Comparison of ENCODE assay signal across 18 cellular contexts in the genomic region with DNA sequence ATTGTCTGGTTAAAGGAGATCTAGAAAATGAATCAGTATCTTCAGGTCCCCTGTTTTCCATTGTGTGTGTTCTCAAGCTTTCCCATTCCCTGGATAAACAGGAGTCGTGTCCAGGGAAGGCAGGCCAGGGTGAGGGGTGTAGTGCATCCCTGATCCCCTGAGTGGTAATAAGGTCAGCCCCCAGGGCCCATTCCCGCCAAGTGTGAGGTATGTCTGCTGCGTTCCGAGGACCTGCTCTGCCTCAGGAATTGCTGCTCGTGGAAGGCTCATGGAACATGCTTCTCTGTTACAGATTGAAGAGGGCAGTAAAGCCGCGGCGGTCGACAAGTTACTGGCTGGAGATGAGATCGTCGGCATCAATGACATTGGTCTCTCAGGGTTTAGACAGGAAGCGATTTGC.
DNase-seq lines count a peak whose midpoint lies in the region; ATAC-seq, FAIRE-seq and TF ChIP-seq lines count a peak whose summit lies in the region.
"Had no signal": no experiment of that assay in that cellular context is flagged by ENCODE, and none has a peak within 500 bp of the region (broad histone marks: within the 10 kb centered on the region; RNA-seq: fewer than 3 reads in every experiment).

No MANE protein-coding gene starts in this region.

- no peak overlapping the region for H4K5ac ChIP-seq in IMR-90 (ENCODE audit: low read depth, low read length)

- no peaks in the 10 kb centered on the region for H3K9me3 ChIP-seq in BLaER1 treated with 17β-estradiol and CSF1 and Interleukin-3, amounts not matched to agents 10 nM and 100 nM (replicated peaks in 1 of 11)
- H3K9me3 ChIP-seq in IMR-90 (ENCODE audit: control insufficient read depth, insufficient read depth, low read length) (no peaks in the 10 kb centered on the region), astrocyte (ENCODE audit: insufficient read depth, low read depth, low read length) (no peaks in the 10 kb centered on the region), mesenchymal stem cell (ENCODE audit: control insufficient read depth, low read length) (peaks cover 2% of the 10 kb centered on the region), right cardiac atrium (ENCODE audit: control insufficient read depth, low read length) (no peaks in the 10 kb centered on the region)
- H3K9me3 ChIP-seq: BE2C, Caco-2 had no signal

- TF ChIP-seq CTCF in IMR-90 (conservative IDR thresholded peaks at IDR 0.05; ENCODE audit: low read depth, low read length) = no peak
- TF ChIP-seq CTCF in astrocyte (IDR thresholded peaks at IDR 0.05; ENCODE audit: insufficient read depth, low read depth, low read length) = no peak
- TF ChIP-seq CTCF in foreskin fibroblast (IDR thresholded peaks at IDR 0.05; ENCODE audit: low read depth, low read length) = no peak

- peak; percentile 26 for FAIRE-seq in astrocyte (lab: Jason Lieb, UNC)

- in situ Hi-C loops in IMR-90 (cut with MboI; ENCODE audit: low sequenced_read_pairs) = no loop called here

- no peak overlapping the region for H3K27ac Mint-ChIP-seq in astrocyte (ENCODE audit: unreplicated experiment)
- H3K27ac Mint-ChIP-seq: CD4-positive, CD25-positive, alpha-beta regulatory T cell; CD8-positive, alpha-beta T cell had no signal

- no peak overlapping the region for H2BK120ac ChIP-seq in IMR-90 (ENCODE audit: low read depth, low read length)
- H2BK120ac ChIP-seq in mesenchymal stem cell (ENCODE audit: low read depth, low read length) = no peak overlapping the region

- H3K14ac ChIP-seq in IMR-90 (replicated peaks; ENCODE audit: low read depth, low read length) (no peak overlapping the region), mesenchymal stem cell (ENCODE audit: low read length in 2 of 2) (no peak overlapping the region)

- no peak overlapping the region for H2BK5ac ChIP-seq in IMR-90 (ENCODE audit: low read depth, low read length, poor library complexity, severe bottlenecking)
- H2BK5ac ChIP-seq in mesenchymal stem cell (ENCODE audit: low read depth, low read length, poor library complexity, severe bottlenecking) = no peak overlapping the region

- POLR2A ChIA-PET in IMR-90 (lab: Charles Lee; ENCODE audit: unreplicated experiment) = no interaction called here

- no peak for TF ChIP-seq POLR2A in IMR-90 (IDR thresholded peaks at IDR 0.05; ENCODE audit: low read depth, low read length)

- intact Hi-C loops in IMR-90 (cut with micrococcal nuclease) (loop anchor here (5.0 kb wide), 1 partner anchor 86 kb away; the partner anchor contains the start of gene SHROOM2), posterior vena cava (cut with DNase I) (no loop called here), right cardiac atrium (cut with DNase I) (no loop called here)

- 93% methylated on average over 3 of the region's 12 CpGs; no CpG with 5 or more reads in 1 of the 2 experiments for WGBS in IMR-90 (ENCODE audit: extremely low coverage in 2 of 2, insufficient read length in 1 of 2), 2 experiments
- 98% methylated on average over 12 of the region's 12 CpGs for WGBS in mesenchymal stem cell
- WGBS in right cardiac atrium = 93% methylated on average over 12 of the region's 12 CpGs

- H3K9me1 ChIP-seq in IMR-90 (ENCODE audit: insufficient read depth, low read length) = no peaks in the 10 kb centered on the region

- no peak overlapping the region for H3K9ac ChIP-seq in BLaER1 treated with 17β-estradiol and CSF1 and Interleukin-3, amounts not matched to agents 10 nM and 100 nM
- no peak overlapping the region for H3K9ac ChIP-seq in IMR-90 (ENCODE audit: low read depth, low read length)
- no peak overlapping the region for H3K9ac ChIP-seq in astrocyte (ENCODE audit: low read length)
- no peak overlapping the region for H3K9ac ChIP-seq in mesenchymal stem cell (ENCODE audit: low read length)

- no peaks in the 10 kb centered on the region for H3K79me1 ChIP-seq in IMR-90 (ENCODE audit: low read depth in 1 of 2, low read length in 2 of 2)
- peaks cover 12% of the 10 kb centered on the region for H3K79me1 ChIP-seq in mesenchymal stem cell (replicated peaks; ENCODE audit: low read length, poor library complexity, severe bottlenecking)

- H4K8ac ChIP-seq in IMR-90 (ENCODE audit: low read depth in 2 of 2, low read length in 2 of 2) = no peak overlapping the region
- H4K8ac ChIP-seq in mesenchymal stem cell (ENCODE audit: low read length) = no peak overlapping the region

- no peak overlapping the region for H2BK20ac ChIP-seq in IMR-90 (ENCODE audit: low read depth, low read length)

- H2BK12ac ChIP-seq in mesenchymal stem cell (ENCODE audit: low read length in 2 of 2) = no peak overlapping the region

- no peaks in the 10 kb centered on the region for H3K27me3 Mint-ChIP-seq in astrocyte (ENCODE audit: low read depth, unreplicated experiment)

- H3K9me3 Mint-ChIP-seq in astrocyte (ENCODE audit: unreplicated experiment) = no peaks in the 10 kb centered on the region
- H3K9me3 Mint-ChIP-seq: CD8-positive, alpha-beta T cell had no signal

- CTCF ChIA-PET in IMR-90 (lab: Yijun Ruan, JAX) = no interaction called here

- H3K4me1 ChIP-seq in BLaER1 treated with 17β-estradiol and CSF1 and Interleukin-3, amounts not matched to agents 10 nM and 100 nM = peaks cover 0 to 14% (median 2%) of the 10 kb centered on the region in 10 experiments; a peak in 8 of 20 replicates
- H3K4me1 ChIP-seq in IMR-90 (ENCODE audit: control insufficient read depth, insufficient read depth, low read length) (peaks cover 5% of the 10 kb centered on the region; the same call in 1 of the 2 replicates), astrocyte (ENCODE audit: insufficient read depth, low read length) (no peaks in the 10 kb centered on the region), mesenchymal stem cell (ENCODE audit: control insufficient read depth, insufficient read depth, low read depth, low read length) (peaks cover 6% of the 10 kb centered on the region), right cardiac atrium (ENCODE audit: control insufficient read depth, insufficient read depth, low read length) (no peaks in the 10 kb centered on the region)
- H3K4me1 ChIP-seq: BE2C, Caco-2 had no signal

- H3K23ac ChIP-seq in IMR-90 (ENCODE audit: low read depth, low read length) (no peak overlapping the region), mesenchymal stem cell (ENCODE audit: low read length in 2 of 2) (no peak overlapping the region)

- BruUV-seq in IMR-90 (replicated peaks; lab: Mats Ljungman, UMichigan) = no TSS peak

- ATAC-seq in IMR-90 (ENCODE audit: low read depth) = no peak
- ATAC-seq in HG03135 (IDR thresholded peaks at IDR 0.05; ENCODE audit: unreplicated experiment) = no peak
- no peak for ATAC-seq in right cardiac atrium

- H3K4me3 Mint-ChIP-seq in astrocyte (ENCODE audit: unreplicated experiment) = no peak overlapping the region
- H3K4me3 Mint-ChIP-seq: CD8-positive, alpha-beta T cell had no signal

- DNase-seq in IMR-90 (no peak), astrocyte (ENCODE audit: low read depth) (no peak), mesenchymal stem cell (no peak), posterior vena cava (ENCODE audit: low spot score) (no peak), foreskin fibroblast (no peak), right cardiac atrium (no peak)
- DNase-seq: DMS153, GDM1, GOT3 had no signal

- H3K18ac ChIP-seq in IMR-90 (ENCODE audit: low read depth, low read length) (no peak overlapping the region), mesenchymal stem cell (ENCODE audit: low read depth in 1 of 2, low read length in 2 of 2) (no peak overlapping the region)

- no peak overlapping the region for H3K4me3 ChIP-seq in BLaER1 treated with 17β-estradiol and CSF1 and Interleukin-3, amounts not matched to agents 10 nM and 100 nM
- H3K4me3 ChIP-seq in IMR-90 (ENCODE audit: insufficient read depth, low read depth, low read length) = no peak overlapping the region
- H3K4me3 ChIP-seq in astrocyte (ENCODE audit: insufficient read depth, low read depth, low read length) = no peak overlapping the region
- H3K4me3 ChIP-seq in mesenchymal stem cell (ENCODE audit: insufficient read depth in 1 of 2, low read depth in 1 of 2, low read length in 2 of 2) = no peak overlapping the region
- no peak overlapping the region for H3K4me3 ChIP-seq in foreskin fibroblast (ENCODE audit: low read depth in 1 of 2, low read length in 2 of 2)
- no peak overlapping the region for H3K4me3 ChIP-seq in right cardiac atrium (ENCODE audit: low read length)
- H3K4me3 ChIP-seq: A549, GM12878 had no signal

- peaks cover 2% of the 10 kb centered on the region for H3K36me3 Mint-ChIP-seq in astrocyte (ENCODE audit: low read depth, unreplicated experiment)
- H3K36me3 Mint-ChIP-seq: CD4-positive, CD25-positive, alpha-beta regulatory T cell; CD8-positive, alpha-beta T cell had no signal

- no peak overlapping the region for H3K27ac ChIP-seq in BLaER1 treated with 17β-estradiol and CSF1 and Interleukin-3, amounts not matched to agents 10 nM and 100 nM
- H3K27ac ChIP-seq in IMR-90 (ENCODE audit: insufficient read depth, low read length) (no peak overlapping the region), astrocyte (ENCODE audit: low read depth, low read length) (no peak overlapping the region), mesenchymal stem cell (ENCODE audit: low read length, poor library complexity, severe bottlenecking) (no peak overlapping the region), right cardiac atrium (ENCODE audit: low read length) (no peak overlapping the region)
- H3K27ac ChIP-seq: A549, C4-2B had no signal

- H3K4ac ChIP-seq in IMR-90 (ENCODE audit: low read depth, low read length) = no peak overlapping the region
- no peak overlapping the region for H3K4ac ChIP-seq in mesenchymal stem cell (ENCODE audit: low read depth in 1 of 2, low read length in 2 of 2)

- H4K20me1 ChIP-seq in BLaER1 treated with 17β-estradiol and CSF1 and Interleukin-3, amounts not matched to agents 10 nM and 100 nM = no peaks in the 10 kb centered on the region
- H4K20me1 ChIP-seq in IMR-90 (ENCODE audit: insufficient read depth, low read length) (no peaks in the 10 kb centered on the region), astrocyte (ENCODE audit: insufficient read depth, low read length) (no peaks in the 10 kb centered on the region)

- dilution Hi-C loops in IMR-90 (cut with HindIII; ENCODE audit: low sequenced_read_pairs, unreplicated experiment) = no loop called here

- peak overlapping the region in 7 of 11 experiments; percentile 0 to 30 (median 18); a peak in 7 of 22 replicates for H3K4me2 ChIP-seq in BLaER1 treated with 17β-estradiol and CSF1 and Interleukin-3, amounts not matched to agents 10 nM and 100 nM
- no peak overlapping the region for H3K4me2 ChIP-seq in IMR-90 (ENCODE audit: low read depth, low read length)
- H3K4me2 ChIP-seq in astrocyte (ENCODE audit: low read length) = no peak overlapping the region
- H3K4me2 ChIP-seq in mesenchymal stem cell (ENCODE audit: low read length, poor library complexity, severe bottlenecking) = no peak overlapping the region

- no peak for TF ChIP-seq RAD21 in IMR-90 (IDR thresholded peaks at IDR 0.05; ENCODE audit: low read length)

- no peaks in the 10 kb centered on the region for H3K36me3 ChIP-seq in BLaER1 treated with 17β-estradiol and CSF1 and Interleukin-3, amounts not matched to agents 10 nM and 100 nM
- H3K36me3 ChIP-seq in IMR-90 (ENCODE audit: control insufficient read depth, insufficient read depth, low read length) = no peaks in the 10 kb centered on the region
- no peaks in the 10 kb centered on the region for H3K36me3 ChIP-seq in astrocyte (ENCODE audit: insufficient read depth, low read length)
- peaks cover 0 to 11% of the 10 kb centered on the region in 2 experiments for H3K36me3 ChIP-seq in mesenchymal stem cell (ENCODE audit: control insufficient read depth in 1 of 2, insufficient read depth in 2 of 2, low read depth in 1 of 2, low read length in 2 of 2)
- H3K36me3 ChIP-seq: BE2C had no signal

- H3K4me1 Mint-ChIP-seq in astrocyte (ENCODE audit: low read depth, unreplicated experiment) = peaks cover 6% of the 10 kb centered on the region

- H2AFZ ChIP-seq in IMR-90 (replicated peaks; ENCODE audit: low read length, poor library complexity) (no peak overlapping the region), astrocyte (ENCODE audit: low read depth, low read length) (no peak overlapping the region), mesenchymal stem cell (ENCODE audit: low read depth, low read length) (no peak overlapping the region)

- H3K27me3 ChIP-seq in BLaER1 treated with 17β-estradiol and CSF1 and Interleukin-3, amounts not matched to agents 10 nM and 100 nM = 0 out of 22 replicates have a peak, but pooled peaks cover 0 to 4% (median 0%) of the 10 kb centered on the region in 11 experiments
- H3K27me3 ChIP-seq in IMR-90 (ENCODE audit: control insufficient read depth, insufficient read depth, low read length) = no peaks in the 10 kb centered on the region
- peaks cover 2% of the 10 kb centered on the region for H3K27me3 ChIP-seq in astrocyte (ENCODE audit: insufficient read depth, low read length)
- H3K27me3 ChIP-seq in mesenchymal stem cell (ENCODE audit: control insufficient read depth in 1 of 2, insufficient read depth in 1 of 2, low read length in 2 of 2) = peaks cover 0 to 10% of the 10 kb centered on the region in 2 experiments
- H3K27me3 ChIP-seq in right cardiac atrium (ENCODE audit: control insufficient read depth, insufficient read depth) = no peaks in the 10 kb centered on the region
- H3K27me3 ChIP-seq: BE2C had no signal

- no peak overlapping the region for H4K91ac ChIP-seq in IMR-90 (ENCODE audit: insufficient read depth, low read depth, low read length)
- peak overlapping the region; percentile 61 for H4K91ac ChIP-seq in mesenchymal stem cell (ENCODE audit: low read length)

- no peaks in the 10 kb centered on the region for H3K79me2 ChIP-seq in astrocyte (ENCODE audit: insufficient read depth, low read length)

- peak overlapping the region; percentile 48; the same call in 1 of the 2 replicates for H2AK5ac ChIP-seq in IMR-90 (ENCODE audit: low read depth, low read length)
- H2AK5ac ChIP-seq in mesenchymal stem cell (ENCODE audit: low read length, severe bottlenecking) = no peak overlapping the region

- H2AK9ac ChIP-seq in IMR-90 (replicated peaks; ENCODE audit: low read depth, low read length, poor library complexity) = no peak overlapping the region

- no peak overlapping the region for H3K56ac ChIP-seq in IMR-90 (ENCODE audit: extremely low read depth, insufficient read depth, low read length)

- H2BK15ac ChIP-seq in IMR-90 (ENCODE audit: low read depth, low read length) (no peak overlapping the region), mesenchymal stem cell (ENCODE audit: low read depth, poor library complexity, severe bottlenecking) (no peak overlapping the region)

Comparison
In these comparisons a context has a peak if more than half of its experiments do, and no peak if none do; other contexts are left out.
1. H3K4me2 ChIP-seq: peak in BLaER1 treated with 17β-estradiol and CSF1 and Interleukin-3, amounts not matched to agents 10 nM and 100 nM (7 of 11); none in IMR-90 (single experiment), astrocyte (single experiment) and mesenchymal stem cell (single experiment).